24 cellular contexts compared by ENCODE assay signal in genomic region chrX:19975862-19976261, GRCh38.
"Had no signal": no experiment of that assay in that cellular context is flagged by ENCODE, and none has a peak within 500 bp of the region (broad histone marks: within the 10 kb centered on the region; RNA-seq: fewer than 3 reads in every experiment).

No MANE protein-coding gene starts in this region.

- H3K9me3 ChIP-seq: MG63, SK-N-SH had no signal

- H3K27ac ChIP-seq: RWPE1 had no signal

- H3K9ac ChIP-seq: SK-N-SH had no signal

- H3K4me3 ChIP-seq: MG63 had no signal

- DNase-seq: IMR-90, Karpas-422, KG1, MG63, NCI-H1092, NCI-H1105 treated with DMSO at 0.1 percent for 48 hours, NCI-H1417 treated with DMSO at 0.1 percent for 48 hours, NCI-H146, NCI-H1694 treated with DMSO at 0.1 percent for 48 hours, NCI-H1930, NCI-H2081, NCI-H2171, NCI-H226, NCI-H446, NCI-H510A, NCI-H524 treated with DMSO at 0.1 percent for 48 hours, NCI-H69, NCI-H774, PC-3, SHP77, SK-N-SH had no signal

- H3K27me3 ChIP-seq: MG63 had no signal

- ATAC-seq: HepG2, Panc1, PC-3 had no signal
